ENCODE assay signal across 8 cellular contexts in genomic region chr15:68277131-68277604, GRCh38. TPM values are rescaled to one million over a fixed set of nuclear protein-coding genes. Genes with fewer than 3 reads are reported as not detected.
DNase-seq lines count a peak whose midpoint lies in the region; ATAC-seq, FAIRE-seq and TF ChIP-seq lines count a peak whose summit lies in the region.

No MANE protein-coding gene starts in this region.

- no TSS peak for BruUV-seq in Calu3 (replicated peaks; lab: Mats Ljungman, UMichigan)

- H3K27ac Mint-ChIP-seq in Calu3 (ENCODE audit: unreplicated experiment) (peak overlapping the region; percentile 96), brain (peak overlapping the region; percentile 98 to 100 (median 99))
- H3K27ac Mint-ChIP-seq in stimulated activated effector memory CD8-positive, alpha-beta T cell treated with anti-CD3 and anti-CD28 coated beads, Interleukin-12 subunit alpha, Interleukin-12 subunit beta, amount 100 ng/mL, for 72 hours = peak overlapping the region; percentile 100

- CTCF ChIA-PET in Calu3 (lab: Charles Lee) = interaction anchor here (1.2 to 1.8 kb wide), 4 partner anchors 14 to 29 kb away, joined by 3 to 15 read pairs (median 4); no protein-coding TSS in a partner anchor

- FAIRE-seq in RCC 7860 (lab: Jason Lieb, UNC) = no peak

- ATAC-seq in GM21717 (IDR thresholded peaks at IDR 0.05; ENCODE audit: unreplicated experiment) (peak; percentile 7), GM18505 (IDR thresholded peaks at IDR 0.05; ENCODE audit: unreplicated experiment) (no peak)
- ATAC-seq in stimulated activated effector memory CD8-positive, alpha-beta T cell treated with anti-CD3 and anti-CD28 coated beads, Interleukin-12 subunit alpha, Interleukin-12 subunit beta, amount 100 ng/mL, for 72 hours = peak; percentile 1

- intact Hi-C loops in Calu3 (cut with micrococcal nuclease; ENCODE audit: unreplicated experiment) = no loop called here

- peaks cover 43% of the 10 kb centered on the region for H3K36me3 Mint-ChIP-seq in Calu3 (ENCODE audit: insufficient read depth, unreplicated experiment)
- H3K36me3 Mint-ChIP-seq in brain = peaks cover 15% of the 10 kb centered on the region
- peaks cover 23% of the 10 kb centered on the region for H3K36me3 Mint-ChIP-seq in stimulated activated effector memory CD8-positive, alpha-beta T cell treated with anti-CD3 and anti-CD28 coated beads, Interleukin-12 subunit alpha, Interleukin-12 subunit beta, amount 100 ng/mL, for 72 hours

- no peaks in the 10 kb centered on the region for H3K27me3 Mint-ChIP-seq in Calu3 (ENCODE audit: unreplicated experiment)
- peaks cover 7% of the 10 kb centered on the region for H3K27me3 Mint-ChIP-seq in brain

- H3K9me3 Mint-ChIP-seq in Calu3 (ENCODE audit: low read depth, unreplicated experiment) = no peaks in the 10 kb centered on the region
- peaks cover 0 to 4% (median 0%) of the 10 kb centered on the region in 5 experiments for H3K9me3 Mint-ChIP-seq in brain
- no peaks in the 10 kb centered on the region for H3K9me3 Mint-ChIP-seq in stimulated activated effector memory CD8-positive, alpha-beta T cell treated with anti-CD3 and anti-CD28 coated beads, Interleukin-12 subunit alpha, Interleukin-12 subunit beta, amount 100 ng/mL, for 72 hours

- TF ChIP-seq POLR2A in GM18505 (IDR thresholded peaks at IDR 0.05; ENCODE audit: borderline replicate concordance, extremely low read depth, insufficient read depth, insufficient read length) = no peak

- DNase-seq in Calu3 (no peak), NCI-H2227 (lab: John Stamatoyannopoulos, UW; ENCODE audit: unreplicated experiment) (peak; percentile 76), islet precursor cell (peak; percentile 83), RCC 7860 (ENCODE audit: low spot score) (no peak)
- no peak for DNase-seq in stimulated activated effector memory CD8-positive, alpha-beta T cell treated with anti-CD3 and anti-CD28 coated beads, Interleukin-12 subunit alpha, Interleukin-12 subunit beta, amount 100 ng/mL, for 72 hours (ENCODE audit: low spot score in 2 of 2)

- TF ChIP-seq CTCF in Calu3 (IDR thresholded peaks at IDR 0.05; ENCODE audit: unreplicated experiment) = no peak
- no peak for TF ChIP-seq CTCF in brain (conservative IDR thresholded peaks at IDR 0.05)

- peak overlapping the region; percentile 98 for H3K4me3 Mint-ChIP-seq in Calu3 (ENCODE audit: low read depth, unreplicated experiment)
- H3K4me3 Mint-ChIP-seq in brain = peak overlapping the region; percentile 92 to 95 (median 94)
- H3K4me3 Mint-ChIP-seq in stimulated activated effector memory CD8-positive, alpha-beta T cell treated with anti-CD3 and anti-CD28 coated beads, Interleukin-12 subunit alpha, Interleukin-12 subunit beta, amount 100 ng/mL, for 72 hours = peak overlapping the region; percentile 99

- H3K4me1 Mint-ChIP-seq in Calu3 (ENCODE audit: low read depth, unreplicated experiment) = peaks cover 75% of the 10 kb centered on the region
- H3K4me1 Mint-ChIP-seq in brain = peaks cover 64% of the 10 kb centered on the region
- H3K4me1 Mint-ChIP-seq in stimulated activated effector memory CD8-positive, alpha-beta T cell treated with anti-CD3 and anti-CD28 coated beads, Interleukin-12 subunit alpha, Interleukin-12 subunit beta, amount 100 ng/mL, for 72 hours = peaks cover 45% of the 10 kb centered on the region

RNA-seq across cellular contexts. Expression of gene FEM1B, which starts 0.4 kb away (rescaled TPM):
- 41.4 and 53.3 TPM in 2 replicates for total RNA-seq in Calu3 (2022)
- 15.5 TPM for polyA plus RNA-seq in brain (ENCODE audit: insufficient read depth, low read depth, low replicate concordance)

RNA-seq across cellular contexts. Expression of gene CLN6, which starts 47.6 kb away (rescaled TPM):
- 81.6 and 85.7 TPM in 2 replicates for total RNA-seq in Calu3 (2022)
- 21.5 TPM for polyA plus RNA-seq in brain (ENCODE audit: insufficient read depth, low read depth, low replicate concordance)

Comparison
In these comparisons a context has a peak if more than half of its experiments do, and no peak if none do; other contexts are left out.
1. DNase-seq: peak in NCI-H2227 (single experiment) and islet precursor cell (single experiment); none in Calu3 (single experiment), stimulated activated effector memory CD8-positive, alpha-beta T cell treated with anti-CD3 and anti-CD28 coated beads, Interleukin-12 subunit alpha, Interleukin-12 subunit beta, amount 100 ng/mL, for 72 hours (0 of 2) and RCC 7860 (single experiment).
2. Peak in every context shown above with its lines, with median percentiles within 50 percentile points of each other: H3K27ac Mint-ChIP-seq and H3K4me3 Mint-ChIP-seq.